ENCODE assay signal across 21 cellular contexts in genomic region chr13:58955546-58956385, GRCh38.
A peak's percentile ranks its signal among the peaks of the same experiment; 100 is the strongest.
DNase-seq lines count a peak whose midpoint lies in the region; ATAC-seq, FAIRE-seq and TF ChIP-seq lines count a peak whose summit lies in the region.
"Had no signal": no experiment of that assay in that cellular context is flagged by ENCODE, and none has a peak within 500 bp of the region (broad histone marks: within the 10 kb centered on the region; RNA-seq: fewer than 3 reads in every experiment).

No MANE protein-coding gene starts in this region.

- intact Hi-C loops in GM12878 (cut with micrococcal nuclease; ENCODE audit: unreplicated experiment), result loop anchor here (2.0 to 10.0 kb wide), 2 partner anchors 369 to 411 kb away; no protein-coding TSS in a partner anchor

- no peak overlapping the region for H3K9ac ChIP-seq in GM12878 (ENCODE audit: control insufficient read depth, insufficient read depth, low read length)

- in situ Hi-C loops in GM12878 (cut with MboI), result loop anchor here (25.0 kb wide), 1 partner anchor 1318 kb away; the partner anchor contains the start of gene PCDH17

- ATAC-seq in GM18508 (IDR thresholded peaks at IDR 0.05; ENCODE audit: insufficient read depth, unreplicated experiment), result peak; percentile 38
- peak; percentile 37 for ATAC-seq in GM21381 (IDR thresholded peaks at IDR 0.05; ENCODE audit: unreplicated experiment)
- peak; percentile 53 for ATAC-seq in HG02943 (IDR thresholded peaks at IDR 0.05; ENCODE audit: low read depth, unreplicated experiment)
- peak; percentile 81 for ATAC-seq in GM12878
- ATAC-seq in GM19324 (IDR thresholded peaks at IDR 0.05; ENCODE audit: low FRiP score, unreplicated experiment), result no peak
- ATAC-seq: HepG2, psoas muscle, T-helper 17 cell had no signal

- BruUV-seq in GM12878 (replicated peaks; lab: Mats Ljungman, UMichigan), result no TSS peak

- FAIRE-seq in GM12878 (lab: Jason Lieb, UNC), result peak; percentile 91
- FAIRE-seq: HepG2 had no signal

- 2% methylated on average over 7 of the region's 7 CpGs for WGBS in GM12878 (ENCODE audit: insufficient coverage, insufficient replicate concordance, low lambda C conversion rate, missing lambda C conversion rate)

- H3K4me1 ChIP-seq in GM12878 (ENCODE audit: control insufficient read depth, insufficient read depth, low read length), result no peaks in the 10 kb centered on the region; the same call in 1 of the 2 replicates
- H3K4me1 ChIP-seq: breast epithelium, psoas muscle had no signal

- H3K4me1 Mint-ChIP-seq in progenitor cell of endocrine pancreas (ENCODE audit: low read depth), result peaks cover 3% of the 10 kb centered on the region
- H3K4me1 Mint-ChIP-seq: activated naive CD4-positive, alpha-beta T cell treated with anti-CD3 and anti-CD28 coated beads, Interleukin-2, amount 50 U/mL, for 24 hours; T-helper 17 cell had no signal

- no peaks in the 10 kb centered on the region for H3K27me3 ChIP-seq in GM12878 (replicated peaks in 1 of 2; ENCODE audit: control insufficient read depth in 2 of 2, insufficient read depth in 2 of 2, low read length in 1 of 2)
- H3K27me3 ChIP-seq: breast epithelium had no signal

- no peak overlapping the region for H2AFZ ChIP-seq in GM12878 (ENCODE audit: control insufficient read depth, low read depth, low read length)

- H3K9me3 ChIP-seq in GM12878 (replicated peaks; ENCODE audit: control insufficient read depth, insufficient read depth, low read length), result peaks cover 3% of the 10 kb centered on the region; the same call in 1 of the 3 replicates
- H3K9me3 ChIP-seq: breast epithelium, psoas muscle had no signal

- H3K4me3 ChIP-seq in GM12878, result no peak overlapping the region
- H3K4me3 ChIP-seq: breast epithelium, psoas muscle had no signal

- no peak for TF ChIP-seq CTCF in GM12878 (IDR thresholded peaks at IDR 0.05 in 2 of 3, conservative IDR thresholded peaks at IDR 0.05 in 1 of 3; ENCODE audit: control insufficient read depth in 2 of 3, extremely low read depth in 1 of 3, insufficient read depth in 1 of 3, low read depth in 3 of 3, low read length in 3 of 3)
- no peak for TF ChIP-seq CTCF in progenitor cell of endocrine pancreas (IDR thresholded peaks at IDR 0.05; ENCODE audit: unreplicated experiment)

- TF ChIP-seq POLR2A in GM12878 (IDR thresholded peaks at IDR 0.05; ENCODE audit: low read depth, low read length), result no peak

- H3K9me3 Mint-ChIP-seq in progenitor cell of endocrine pancreas (ENCODE audit: low read depth), result peaks cover 21% of the 10 kb centered on the region

- POLR2A ChIA-PET in GM12878 (lab: Charles Lee), result no interaction called here

- H3K36me3 Mint-ChIP-seq in progenitor cell of endocrine pancreas (ENCODE audit: insufficient read depth), result peaks cover 5% of the 10 kb centered on the region
- H3K36me3 Mint-ChIP-seq: activated naive CD4-positive, alpha-beta T cell treated with anti-CD3 and anti-CD28 coated beads, Interleukin-2, amount 50 U/mL, for 24 hours had no signal

- SMC1A ChIA-PET in GM12878 (lab: Charles Lee; ENCODE audit: uncharacterized antibody, unreplicated experiment), result interaction anchor here (0.6 to 2.8 kb wide), 21 partner anchors 9 to 1331 kb away, joined by 3 to 10 read pairs (median 4); no protein-coding TSS in a partner anchor

- peak; percentile 98 to 99 for TF ChIP-seq EP300 in GM12878 (IDR thresholded peaks at IDR 0.05; ENCODE audit: borderline replicate concordance in 1 of 2, control insufficient read depth in 1 of 2, low read depth in 2 of 2, low read length in 2 of 2)

- no peak overlapping the region for H3K27ac Mint-ChIP-seq in progenitor cell of endocrine pancreas
- H3K27ac Mint-ChIP-seq: activated naive CD4-positive, alpha-beta T cell treated with anti-CD3 and anti-CD28 coated beads, Interleukin-2, amount 50 U/mL, for 24 hours; T-helper 17 cell had no signal

- H3K79me2 ChIP-seq in GM12878 (ENCODE audit: control insufficient read depth, insufficient read depth, low read length), result no peaks in the 10 kb centered on the region

- peak overlapping the region; percentile 39; the same call in 1 of the 2 replicates for H3K27ac ChIP-seq in GM12878 (ENCODE audit: control insufficient read depth, insufficient read depth)
- H3K27ac ChIP-seq: breast epithelium, psoas muscle had no signal

- no peaks in the 10 kb centered on the region for H4K20me1 ChIP-seq in GM12878 (ENCODE audit: control insufficient read depth, insufficient read depth)

- peak overlapping the region; percentile 20; the same call in 1 of the 2 replicates for H3K4me2 ChIP-seq in GM12878 (ENCODE audit: control insufficient read depth, insufficient read depth)

- RAD21 ChIA-PET in GM12878 (lab: Charles Lee; ENCODE audit: unreplicated experiment), result interaction anchor here (0.7 to 2.1 kb wide), 12 partner anchors 9 to 1329 kb away, joined by 3 to 7 read pairs (median 4); no protein-coding TSS in a partner anchor

- no peaks in the 10 kb centered on the region for H3K27me3 Mint-ChIP-seq in progenitor cell of endocrine pancreas
- H3K27me3 Mint-ChIP-seq: activated naive CD4-positive, alpha-beta T cell treated with anti-CD3 and anti-CD28 coated beads, Interleukin-2, amount 50 U/mL, for 24 hours; T-helper 17 cell had no signal

- TF ChIP-seq RAD21 in GM12878 (IDR thresholded peaks at IDR 0.05; ENCODE audit: insufficient read depth, low read depth, low read length), result no peak

- CTCF ChIA-PET in GM12878 (lab: Yijun Ruan, JAX), result interaction anchor here (0.6 to 6.8 kb wide), 6 partner anchors 8 to 1329 kb away, joined by 3 to 42 read pairs (median 4); no protein-coding TSS in a partner anchor

- peak; percentile 75 for DNase-seq in GM12878 (ENCODE audit: low read depth, low spot score)
- no peak for DNase-seq in stimulated activated CD8-positive, alpha-beta memory T cell treated with anti-CD3 and anti-CD28 coated beads, Interleukin-4, amount 100 ng/mL, for 48 hours
- no peak for DNase-seq in progenitor cell of endocrine pancreas (ENCODE audit: low spot score, unreplicated experiment)
- no peak for DNase-seq in activated naive CD4-positive, alpha-beta T cell (lab: John Stamatoyannopoulos, UW)
- DNase-seq: activated CD4-positive, CD25-positive, alpha-beta regulatory T cell treated with anti-CD3 and anti-CD28 coated beads, Interleukin-2, amount 50 U/mL, for 72 hours; activated CD8-positive, alpha-beta memory T cell treated with anti-CD3 and anti-CD28 coated beads, Interleukin-2, amount 50 U/mL, for 4 hours; AML-193; DMS53; hippocampal formation; NCI-H2107; NK-92 treated with Interleukin-12 subunit alpha and Interleukin-12 subunit beta, amount 100 ng/mL, for 24 hours; psoas muscle; Right ventricle myocardium superior; T-helper 17 cell had no signal

- H3K36me3 ChIP-seq in GM12878 (ENCODE audit: control insufficient read depth in 2 of 2, insufficient read depth in 2 of 2, low read length in 1 of 2), result no peaks in the 10 kb centered on the region
- H3K36me3 ChIP-seq: breast epithelium had no signal

- no peak overlapping the region for H3K4me3 Mint-ChIP-seq in progenitor cell of endocrine pancreas (ENCODE audit: low read depth)
- H3K4me3 Mint-ChIP-seq: activated naive CD4-positive, alpha-beta T cell treated with anti-CD3 and anti-CD28 coated beads, Interleukin-2, amount 50 U/mL, for 24 hours; T-helper 17 cell had no signal

TF ChIP-seq in GM12878, 131 proteins besides CTCF, POLR2A, EP300 and RAD21 (continues in another document):
- TF ChIP-seq KDM1A (IDR thresholded peaks at IDR 0.05; ENCODE audit: borderline replicate concordance) (no peak), MEF2A (IDR thresholded peaks at IDR 0.05; ENCODE audit: insufficient read depth, low read depth, low read length) (peak; percentile 38; the same call in 1 of the 2 replicates), CUX1 (IDR thresholded peaks at IDR 0.05; ENCODE audit: insufficient replicate concordance, low read depth, low read length) (peak; percentile 85), PKNOX1 (IDR thresholded peaks at IDR 0.05) (peak; percentile 32; the same call in 1 of the 2 replicates)
